In the genomic region with DNA sequence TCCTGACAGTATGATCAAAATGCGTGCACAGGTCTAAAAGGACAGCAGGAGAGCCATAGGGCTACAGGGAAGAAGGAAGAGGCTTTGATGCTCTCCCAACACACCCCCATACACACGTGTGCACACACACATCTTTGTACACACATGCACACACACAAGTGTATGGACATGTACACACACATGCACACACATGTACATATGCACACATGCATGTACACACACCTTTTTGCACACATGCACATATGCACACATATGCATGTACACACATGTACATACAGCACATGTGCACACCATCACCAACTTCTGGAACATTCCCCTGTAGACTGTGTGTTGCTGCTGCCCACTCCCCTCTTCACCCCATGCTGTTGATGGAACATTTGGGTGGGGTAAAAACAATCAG, we compare ENCODE assay signal across 32 cellular contexts.
"Had no signal": no experiment of that assay in that cellular context is flagged by ENCODE, and none has a peak within 500 bp of the region (broad histone marks: within the 10 kb centered on the region; RNA-seq: fewer than 3 reads in every experiment).

No MANE protein-coding gene starts in this region.

- H3K36me3 Mint-ChIP-seq: activated CD4-positive, alpha-beta memory T cell treated with anti-CD3 and anti-CD28 coated beads for 36 hours; activated CD8-positive, alpha-beta memory T cell treated with anti-CD3 and anti-CD28 coated beads, Interleukin-2, amount 10 ng/mL, durations not matched to agents 7 days and 5 days; activated naive CD4-positive, alpha-beta T cell treated with anti-CD3 and anti-CD28 coated beads, Interleukin-2, amount 50 U/mL, for 24 hours; activated naive CD8-positive, alpha-beta T cell treated with anti-CD3 and anti-CD28 coated beads for 36 hours had no signal

- H3K27ac Mint-ChIP-seq: activated CD4-positive, alpha-beta memory T cell treated with anti-CD3 and anti-CD28 coated beads for 36 hours; activated CD4-positive, alpha-beta T cell treated with anti-CD3 and anti-CD28 coated beads for 36 hours; activated CD4-positive, alpha-beta T cell treated with anti-CD3 and anti-CD28 coated beads, Interleukin-2, amount 10 ng/mL, durations not matched to agents 24 days and 14 days; activated CD8-positive, alpha-beta memory T cell treated with anti-CD3 and anti-CD28 coated beads, Interleukin-2, amount 10 ng/mL, durations not matched to agents 7 days and 5 days; activated CD8-positive, alpha-beta T cell treated with anti-CD3 and anti-CD28 coated beads, Interleukin-2, amount 10 ng/mL, durations not matched to agents 7 days and 5 days; activated naive CD4-positive, alpha-beta T cell treated with anti-CD3 and anti-CD28 coated beads for 36 hours; activated naive CD8-positive, alpha-beta T cell treated with anti-CD3 and anti-CD28 coated beads for 36 hours; activated naive CD8-positive, alpha-beta T cell treated with anti-CD3 and anti-CD28 coated beads, Interleukin-2, amount 50 U/mL, for 24 hours; activated T-helper 1 cell treated with anti-CD3 and anti-CD28 coated beads, Interleukin-12 subunit alpha, Interleukin-12 subunit beta, Interleukin-2, Interleukin-4 antibody, amounts not matched to agents 30 ng/mL and 10 ng/mL and 1 ng/mL, durations not matched to agents 14 hours and 24 hours and 36 hours; activated T-helper 2 cell treated with anti-CD3 and anti-CD28 coated beads, Interferon-gamma antibody, Interleukin-2, Interleukin-4, amounts not matched to agents 10 μg/mL and 5 μg/mL and 100 μg/mL, durations not matched to agents 14 hours and 24 hours and 36 hours had no signal

- H3K27me3 Mint-ChIP-seq: activated CD4-positive, alpha-beta memory T cell treated with anti-CD3 and anti-CD28 coated beads for 36 hours; activated CD4-positive, alpha-beta T cell treated with anti-CD3 and anti-CD28 coated beads for 36 hours; activated CD4-positive, alpha-beta T cell treated with anti-CD3 and anti-CD28 coated beads, Interleukin-2, amount 10 ng/mL, durations not matched to agents 24 days and 14 days; activated CD8-positive, alpha-beta memory T cell treated with anti-CD3 and anti-CD28 coated beads, Interleukin-2, amount 10 ng/mL, durations not matched to agents 7 days and 5 days; activated naive CD4-positive, alpha-beta T cell treated with anti-CD3 and anti-CD28 coated beads, Interleukin-2, amount 50 U/mL, for 24 hours; activated naive CD8-positive, alpha-beta T cell treated with anti-CD3 and anti-CD28 coated beads for 36 hours; activated naive CD8-positive, alpha-beta T cell treated with anti-CD3 and anti-CD28 coated beads, Interleukin-2, amount 50 U/mL, for 24 hours had no signal

- H3K9me3 ChIP-seq: adrenal gland, body of pancreas, colonic mucosa had no signal

- H3K4me3 Mint-ChIP-seq: activated CD4-positive, alpha-beta memory T cell treated with anti-CD3 and anti-CD28 coated beads for 36 hours; activated CD4-positive, alpha-beta T cell treated with anti-CD3 and anti-CD28 coated beads for 36 hours; activated CD4-positive, alpha-beta T cell treated with anti-CD3 and anti-CD28 coated beads, Interleukin-2, amount 10 ng/mL, durations not matched to agents 24 days and 14 days; activated CD8-positive, alpha-beta memory T cell treated with anti-CD3 and anti-CD28 coated beads, Interleukin-2, amount 10 ng/mL, durations not matched to agents 7 days and 5 days; activated CD8-positive, alpha-beta T cell treated with anti-CD3 and anti-CD28 coated beads, Interleukin-2, amount 10 ng/mL, durations not matched to agents 7 days and 5 days; activated naive CD4-positive, alpha-beta T cell treated with anti-CD3 and anti-CD28 coated beads for 36 hours; activated naive CD4-positive, alpha-beta T cell treated with anti-CD3 and anti-CD28 coated beads, Interleukin-2, amount 50 U/mL, for 24 hours; activated naive CD8-positive, alpha-beta T cell treated with anti-CD3 and anti-CD28 coated beads for 36 hours; activated naive CD8-positive, alpha-beta T cell treated with anti-CD3 and anti-CD28 coated beads, Interleukin-2, amount 50 U/mL, for 24 hours; activated T-helper 1 cell treated with anti-CD3 and anti-CD28 coated beads, Interleukin-12 subunit alpha, Interleukin-12 subunit beta, Interleukin-2, Interleukin-4 antibody, amounts not matched to agents 30 ng/mL and 10 ng/mL and 1 ng/mL, durations not matched to agents 14 hours and 24 hours and 36 hours had no signal

- H3K4me3 ChIP-seq: body of pancreas, cardiac muscle cell, colonic mucosa had no signal

- FAIRE-seq: endometrium, frontal cortex had no signal

- H3K4me1 ChIP-seq: adrenal gland, colonic mucosa had no signal

- H3K4me1 Mint-ChIP-seq: activated CD4-positive, alpha-beta T cell treated with anti-CD3 and anti-CD28 coated beads for 36 hours; activated CD4-positive, alpha-beta T cell treated with anti-CD3 and anti-CD28 coated beads, Interleukin-2, amount 10 ng/mL, durations not matched to agents 24 days and 14 days; activated CD8-positive, alpha-beta memory T cell treated with anti-CD3 and anti-CD28 coated beads, Interleukin-2, amount 10 ng/mL, durations not matched to agents 7 days and 5 days; activated naive CD4-positive, alpha-beta T cell treated with anti-CD3 and anti-CD28 coated beads, Interleukin-2, amount 50 U/mL, for 24 hours; activated naive CD8-positive, alpha-beta T cell treated with anti-CD3 and anti-CD28 coated beads for 36 hours; activated naive CD8-positive, alpha-beta T cell treated with anti-CD3 and anti-CD28 coated beads, Interleukin-2, amount 50 U/mL, for 24 hours had no signal

- ATAC-seq: activated CD4-positive, alpha-beta T cell treated with anti-CD3 and anti-CD28 coated beads for 36 hours; activated CD8-positive, alpha-beta memory T cell treated with anti-CD3 and anti-CD28 coated beads, Interleukin-2, amount 10 ng/mL, durations not matched to agents 7 days and 5 days; activated CD8-positive, alpha-beta T cell treated with anti-CD3 and anti-CD28 coated beads, Interleukin-2, amount 10 ng/mL, durations not matched to agents 7 days and 5 days; activated naive CD8-positive, alpha-beta T cell treated with anti-CD3 and anti-CD28 coated beads, Interleukin-2, amount 50 U/mL, for 24 hours; body of pancreas; esophagus mucosa had no signal

- H3K27me3 ChIP-seq: adrenal gland, body of pancreas, cardiac muscle cell, colonic mucosa had no signal

- H3K36me3 ChIP-seq: adrenal gland, cardiac muscle cell, colonic mucosa had no signal

- H3K27ac ChIP-seq: adrenal gland, body of pancreas, cardiac muscle cell, colonic mucosa had no signal

- DNase-seq: activated CD4-positive, alpha-beta memory T cell treated with anti-CD3 and anti-CD28 coated beads for 36 hours; activated CD4-positive, alpha-beta T cell treated with anti-CD3 and anti-CD28 coated beads for 36 hours; activated CD4-positive, alpha-beta T cell treated with anti-CD3 and anti-CD28 coated beads, Interleukin-2, amount 10 ng/mL, durations not matched to agents 24 days and 14 days; activated CD4-positive, CD25-positive, alpha-beta regulatory T cell; activated CD4-positive, CD25-positive, alpha-beta regulatory T cell treated with anti-CD3 and anti-CD28 coated beads, Interleukin-2, amount 50 U/mL, for 72 hours; activated CD8-positive, alpha-beta memory T cell treated with anti-CD3 and anti-CD28 coated beads, Interleukin-2, amount 10 ng/mL, durations not matched to agents 7 days and 5 days; activated CD8-positive, alpha-beta memory T cell treated with anti-CD3 and anti-CD28 coated beads, Interleukin-2, amount 50 U/mL, for 4 hours; activated CD8-positive, alpha-beta T cell treated with anti-CD3 and anti-CD28 coated beads, Interleukin-2, amount 10 ng/mL, durations not matched to agents 7 days and 5 days; activated effector memory CD4-positive, alpha-beta T cell treated with anti-CD3 and anti-CD28 coated beads, Interleukin-2, amount 50 U/mL, for 16 hours; activated naive CD4-positive, alpha-beta T cell treated with anti-CD3 and anti-CD28 coated beads for 36 hours; activated naive CD8-positive, alpha-beta T cell treated with anti-CD3 and anti-CD28 coated beads for 36 hours; activated naive CD8-positive, alpha-beta T cell treated with anti-CD3 and anti-CD28 coated beads, Interleukin-2, amount 50 U/mL, for 24 hours; activated T-cell treated with anti-CD3 and anti-CD28 coated beads, Interleukin-2, amount 50 U/mL, for 1 hour; activated T-cell treated with anti-CD3 and anti-CD28 coated beads, Interleukin-2, amount 50 U/mL, for 48 hours; adrenal gland; amygdala; aorta; body of pancreas; central memory CD4-positive, alpha-beta T cell; cerebellar nuclear complex; colonic mucosa; effector CD8-positive, alpha-beta T cell; foreskin fibroblast; head of caudate nucleus; T-helper 2 cell had no signal

- H3K9me3 Mint-ChIP-seq: activated CD4-positive, alpha-beta T cell treated with anti-CD3 and anti-CD28 coated beads, Interleukin-2, amount 10 ng/mL, durations not matched to agents 24 days and 14 days; activated naive CD4-positive, alpha-beta T cell treated with anti-CD3 and anti-CD28 coated beads for 36 hours; activated naive CD4-positive, alpha-beta T cell treated with anti-CD3 and anti-CD28 coated beads, Interleukin-2, amount 50 U/mL, for 24 hours; activated T-helper 1 cell treated with anti-CD3 and anti-CD28 coated beads, Interleukin-12 subunit alpha, Interleukin-12 subunit beta, Interleukin-2, Interleukin-4 antibody, amounts not matched to agents 30 ng/mL and 10 ng/mL and 1 ng/mL, durations not matched to agents 14 hours and 24 hours and 36 hours had no signal
